9 cellular contexts compared by ENCODE assay signal in genomic region chr7:132654150-132654549, GRCh38.
A peak's percentile ranks its signal among the peaks of the same experiment; 100 is the strongest.
DNase-seq lines count a peak whose midpoint lies in the region; ATAC-seq and TF ChIP-seq lines count a peak whose summit lies in the region.
"Had no signal": no experiment of that assay in that cellular context is flagged by ENCODE, and none has a peak within 500 bp of the region (broad histone marks: within the 10 kb centered on the region; RNA-seq: fewer than 3 reads in every experiment).

No MANE protein-coding gene starts in this region.

- H3K27me3 Mint-ChIP-seq in progenitor cell of endocrine pancreas: peaks cover 17% of the 10 kb centered on the region

- no peak overlapping the region for H3K4me3 ChIP-seq in astrocyte of the cerebellum (ENCODE audit: low read depth, low read length)
- H3K4me3 ChIP-seq: pancreas had no signal

- no peak overlapping the region for H3K4me3 Mint-ChIP-seq in progenitor cell of endocrine pancreas (ENCODE audit: low read depth)

- peak; percentile 59 for DNase-seq in GM10248 (ENCODE audit: extremely low spot score)
- no peak for DNase-seq in astrocyte of the cerebellum (ENCODE audit: low read depth)
- DNase-seq in progenitor cell of endocrine pancreas (ENCODE audit: low spot score, unreplicated experiment): no peak
- no peak for DNase-seq in nucleus accumbens (lab: John Stamatoyannopoulos, UW)
- no peak for DNase-seq in stimulated activated CD4-positive, alpha-beta T cell treated with anti-CD3 and anti-CD28 coated beads, Interleukin-4, amount 100 ng/mL, for 4 hours
- no peak for DNase-seq in mucosa of gallbladder (ENCODE audit: low spot score)
- DNase-seq: pancreas had no signal

- H3K36me3 Mint-ChIP-seq in progenitor cell of endocrine pancreas (ENCODE audit: insufficient read depth): no peaks in the 10 kb centered on the region

- POLR2A ChIA-PET in GM10248 (lab: Yijun Ruan, JAX): no interaction called here

- CTCF ChIA-PET in GM10248 (lab: Yijun Ruan, JAX): interaction anchor here (0.6 to 2.6 kb wide), 10 partner anchors 10 to 900 kb away, joined by 3 to 15 read pairs (median 4); no protein-coding TSS in a partner anchor

- ATAC-seq in GM19468 (IDR thresholded peaks at IDR 0.05; ENCODE audit: extremely low read depth, unreplicated experiment) (peak; percentile 42), HG03565 (IDR thresholded peaks at IDR 0.05; ENCODE audit: unreplicated experiment) (peak; percentile 56)

- H3K4me1 Mint-ChIP-seq in progenitor cell of endocrine pancreas (ENCODE audit: low read depth): peaks cover 9% of the 10 kb centered on the region

- in situ Hi-C loops in astrocyte of the cerebellum (cut with HindIII; ENCODE audit: low sequenced_read_pairs): no loop called here

- TF ChIP-seq CTCF in GM10248 (IDR thresholded peaks at IDR 0.05; ENCODE audit: control extremely low read depth, extremely low read depth, low read depth, missing control alignments): peak; percentile 31
- peak; percentile 60 for TF ChIP-seq CTCF in astrocyte of the cerebellum (IDR thresholded peaks at IDR 0.05; ENCODE audit: low read depth, low read length, missing control alignments)
- TF ChIP-seq CTCF in progenitor cell of endocrine pancreas (IDR thresholded peaks at IDR 0.05; ENCODE audit: unreplicated experiment): peak; percentile 46

- H3K9me3 Mint-ChIP-seq in progenitor cell of endocrine pancreas (ENCODE audit: low read depth): no peaks in the 10 kb centered on the region

- H3K27ac Mint-ChIP-seq in progenitor cell of endocrine pancreas: peak overlapping the region; percentile 57
